In the genomic region with DNA sequence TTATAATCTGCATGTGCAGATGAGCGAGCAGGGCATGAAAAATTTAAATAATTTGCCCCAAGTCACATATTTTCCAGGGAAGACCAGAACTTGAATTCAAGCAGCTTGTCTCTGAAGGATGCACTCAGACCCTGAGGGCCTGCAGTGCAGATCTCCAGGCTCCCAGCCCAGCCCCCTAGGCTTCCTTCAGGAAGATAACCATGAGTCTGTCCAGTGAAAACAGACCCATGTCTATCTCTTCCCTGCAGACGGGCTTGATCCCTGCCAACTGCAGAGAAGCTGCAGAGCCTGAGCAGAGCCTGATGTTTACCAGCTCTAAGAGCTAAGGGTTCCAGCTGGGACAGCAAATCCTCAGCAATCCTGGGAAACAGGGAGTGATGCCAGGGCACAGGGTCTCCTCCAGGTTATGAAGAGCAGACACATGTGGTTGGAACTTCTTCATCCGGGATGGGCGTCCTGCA, we compare ENCODE assay signal across 25 cellular contexts.
"Had no signal": no experiment of that assay in that cellular context is flagged by ENCODE, and none has a peak within 500 bp of the region (broad histone marks: within the 10 kb centered on the region; RNA-seq: fewer than 3 reads in every experiment).

No MANE protein-coding gene starts in this region.

- ATAC-seq: activated T-cell treated with anti-CD3 and anti-CD28 coated beads, Interleukin-2, amount 50 U/mL, for 4 hours; mucosa of descending colon; right lobe of liver had no signal

- H3K4me3 ChIP-seq: adrenal gland, coronary artery, mucosa of descending colon, right lobe of liver, skin epidermis, tibial artery had no signal

- H3K9ac ChIP-seq: parathyroid adenoma had no signal

- FAIRE-seq: astrocyte, bronchial epithelial cell had no signal

- H3K27me3 ChIP-seq: adrenal gland, right lobe of liver, tibial artery had no signal

- H3K36me3 ChIP-seq: adrenal gland, right lobe of liver, tibial artery had no signal

- DNase-seq: activated CD4-positive, alpha-beta T cell treated with anti-CD3 and anti-CD28 coated beads for 1 hour; activated CD4-positive, alpha-beta T cell treated with anti-CD3 and anti-CD28 coated beads, Interleukin-2, amount 50 U/mL, for 4 hours; activated CD8-positive, alpha-beta memory T cell treated with anti-CD3 and anti-CD28 coated beads for 24 hours; activated CD8-positive, alpha-beta memory T cell treated with anti-CD3 and anti-CD28 coated beads, Interleukin-2, amount 50 U/mL, for 4 hours; activated naive CD4-positive, alpha-beta T cell; activated T-cell treated with anti-CD3 and anti-CD28 coated beads, Interleukin-2, amount 50 U/mL, for 4 hours; adrenal gland; cerebellar nuclear complex; endodermal cell; foreskin fibroblast; immature natural killer cell; kidney glomerular epithelial cell; mesenchymal stem cell; mucosa of descending colon; nephron progenitor cell; nucleus accumbens; right lobe of liver; stimulated activated CD4-positive, alpha-beta T cell treated with anti-CD3 and anti-CD28 coated beads, Interleukin-1b, Interleukin-23, amount 100 ng/mL, for 48 hours; T-helper 9 cell; tibial artery had no signal

- H3K4me1 ChIP-seq: adrenal gland, parathyroid adenoma had no signal

- H3K27ac ChIP-seq: adrenal gland, parathyroid adenoma, right lobe of liver, skin epidermis, tibial artery had no signal

- H3K9me3 ChIP-seq: adrenal gland, mucosa of descending colon, right lobe of liver, tibial artery had no signal

- H3K79me2 ChIP-seq: parathyroid adenoma had no signal

- H2AFZ ChIP-seq: parathyroid adenoma had no signal
